Comparison of ENCODE assay signal across 8 cellular contexts in the genomic region with DNA sequence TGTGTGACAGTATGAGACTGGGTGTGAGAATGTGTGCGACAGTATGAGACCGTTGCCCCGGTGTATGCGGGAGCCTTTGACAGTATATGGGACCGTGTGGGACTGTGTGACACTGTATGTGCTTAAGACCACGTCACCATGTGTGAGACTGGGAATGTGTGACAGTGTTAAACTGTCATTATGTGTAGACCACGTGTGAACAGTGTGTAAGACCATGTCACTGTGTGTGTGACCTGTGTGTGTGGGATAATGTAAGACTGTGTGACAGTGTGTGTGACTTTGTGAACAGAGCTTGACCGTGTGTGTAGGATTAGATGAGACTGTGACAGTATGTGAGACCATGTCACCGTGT. TPM values are rescaled to one million over a fixed set of nuclear protein-coding genes. Genes with fewer than 3 reads are reported as not detected.
DNase-seq lines count a peak whose midpoint lies in the region; FAIRE-seq and TF ChIP-seq lines count a peak whose summit lies in the region.

No MANE protein-coding gene starts in this region.

- H3K27ac Mint-ChIP-seq in activated naive CD4-positive, alpha-beta T cell treated with anti-CD3 and anti-CD28 coated beads for 36 hours, result peak overlapping the region; percentile 71
- H3K27ac Mint-ChIP-seq in activated T-helper 1 cell treated with anti-CD3 and anti-CD28 coated beads, Interleukin-12 subunit alpha, Interleukin-12 subunit beta, Interleukin-2, Interleukin-4 antibody, amounts not matched to agents 30 ng/mL and 10 ng/mL and 1 ng/mL, durations not matched to agents 14 hours and 24 hours and 36 hours, result peak overlapping the region; percentile 81

- H3K36me3 ChIP-seq in kidney (ENCODE audit: control insufficient read depth in 1 of 2, insufficient read depth in 2 of 2, low read length in 2 of 2), result peaks cover 14 to 26% of the 10 kb centered on the region in 2 donors
- peaks cover 31 to 52% (median 38%) of the 10 kb centered on the region in 3 donors for H3K36me3 ChIP-seq in tibial artery

- H3K27ac ChIP-seq in kidney (ENCODE audit: low read depth in 2 of 2, low read length in 2 of 2), result no peak overlapping the region
- H3K27ac ChIP-seq in tibial artery, result peak overlapping the region in 1 of 2 donors; percentile 95

- no peaks in the 10 kb centered on the region for H3K27me3 Mint-ChIP-seq in activated naive CD4-positive, alpha-beta T cell treated with anti-CD3 and anti-CD28 coated beads for 36 hours (ENCODE audit: low read depth)
- no peaks in the 10 kb centered on the region for H3K27me3 Mint-ChIP-seq in activated T-helper 1 cell treated with anti-CD3 and anti-CD28 coated beads, Interleukin-12 subunit alpha, Interleukin-12 subunit beta, Interleukin-2, Interleukin-4 antibody, amounts not matched to agents 30 ng/mL and 10 ng/mL and 1 ng/mL, durations not matched to agents 14 hours and 24 hours and 36 hours (ENCODE audit: insufficient read depth)

- TF ChIP-seq CTCF in kidney (IDR thresholded peaks at IDR 0.05; ENCODE audit: borderline replicate concordance, extremely low read depth, insufficient read depth) (no peak), tibial artery (IDR thresholded peaks at IDR 0.05) (no peak)

- peak overlapping the region; percentile 77 to 87 for H3K9ac ChIP-seq in kidney (ENCODE audit: low read length in 2 of 2)

- H3K9me3 ChIP-seq in kidney (ENCODE audit: control insufficient read depth in 1 of 2, low read length in 2 of 2), result peaks cover 16 to 24% of the 10 kb centered on the region in 2 donors
- peaks cover 5 to 55% (median 16%) of the 10 kb centered on the region in 3 donors for H3K9me3 ChIP-seq in tibial artery

- H3K4me1 ChIP-seq in kidney (ENCODE audit: control insufficient read depth in 1 of 2, insufficient read depth in 1 of 2, low read depth in 1 of 2, low read length in 2 of 2), result peaks cover 13 to 20% of the 10 kb centered on the region in 2 donors
- H3K4me1 ChIP-seq in tibial artery, result peaks cover 0 to 15% (median 9%) of the 10 kb centered on the region in 4 donors

- peak overlapping the region; percentile 85 for H3K4me3 Mint-ChIP-seq in activated naive CD4-positive, alpha-beta T cell treated with anti-CD3 and anti-CD28 coated beads for 36 hours
- peak overlapping the region; percentile 93 for H3K4me3 Mint-ChIP-seq in activated T-helper 1 cell treated with anti-CD3 and anti-CD28 coated beads, Interleukin-12 subunit alpha, Interleukin-12 subunit beta, Interleukin-2, Interleukin-4 antibody, amounts not matched to agents 30 ng/mL and 10 ng/mL and 1 ng/mL, durations not matched to agents 14 hours and 24 hours and 36 hours

- no peaks in the 10 kb centered on the region for H3K27me3 ChIP-seq in tibial artery

- H3K36me3 Mint-ChIP-seq in activated naive CD4-positive, alpha-beta T cell treated with anti-CD3 and anti-CD28 coated beads for 36 hours (ENCODE audit: low read depth), result peaks cover 73% of the 10 kb centered on the region
- H3K36me3 Mint-ChIP-seq in activated T-helper 1 cell treated with anti-CD3 and anti-CD28 coated beads, Interleukin-12 subunit alpha, Interleukin-12 subunit beta, Interleukin-2, Interleukin-4 antibody, amounts not matched to agents 30 ng/mL and 10 ng/mL and 1 ng/mL, durations not matched to agents 14 hours and 24 hours and 36 hours (ENCODE audit: low read depth), result peaks cover 36% of the 10 kb centered on the region

- DNase-seq in activated naive CD4-positive, alpha-beta T cell treated with anti-CD3 and anti-CD28 coated beads for 36 hours, result peak; percentile 10
- no peak for DNase-seq in activated naive CD4-positive, alpha-beta T cell treated with anti-CD3 and anti-CD28 coated beads, Interleukin-2, amount 50 U/mL, for 16 hours
- no peak for DNase-seq in activated T-helper 1 cell treated with anti-CD3 and anti-CD28 coated beads, Interleukin-12 subunit alpha, Interleukin-12 subunit beta, Interleukin-2, Interleukin-4 antibody, amounts not matched to agents 30 ng/mL and 10 ng/mL and 1 ng/mL, durations not matched to agents 14 hours and 24 hours and 36 hours (ENCODE audit: low spot score)
- DNase-seq in kidney (no peak), tibial artery (no peak), H4 (ENCODE audit: low spot score) (no peak), posterior cingulate gyrus (no peak)
- no peak for DNase-seq in stimulated activated CD8-positive, alpha-beta memory T cell treated with anti-CD3 and anti-CD28 coated beads, Interleukin-4, amount 100 ng/mL, for 48 hours

- intact Hi-C loops in activated naive CD4-positive, alpha-beta T cell treated with anti-CD3 and anti-CD28 coated beads for 36 hours (cut with micrococcal nuclease), result loop anchor here (5.0 to 10.0 kb wide), 2 partner anchors 160 to 1073 kb away; partner anchors contain the start of genes ZNF470 and ZNF772
- intact Hi-C loops in activated T-helper 1 cell treated with anti-CD3 and anti-CD28 coated beads, Interleukin-12 subunit alpha, Interleukin-12 subunit beta, Interleukin-2, Interleukin-4 antibody, amounts not matched to agents 30 ng/mL and 10 ng/mL and 1 ng/mL, durations not matched to agents 14 hours and 24 hours and 36 hours (cut with micrococcal nuclease), result loop anchor here (1.0 to 5.0 kb wide), 7 partner anchors 11 to 282 kb away; partner anchors contain the start of genes ZFP28, ZNF444, ZNF470 and ZNF582
- intact Hi-C loops in kidney (cut with DNase I) (no loop called here), tibial artery (cut with DNase I; ENCODE audit: low total_unique reads) (loop anchor here (5.0 kb wide), 1 partner anchor 1788 kb away; no protein-coding TSS in a partner anchor), posterior cingulate gyrus (cut with DNase I) (no loop called here)

- peak overlapping the region; percentile 96 to 99 for H3K4me3 ChIP-seq in kidney (ENCODE audit: low read length in 2 of 2)
- H3K4me3 ChIP-seq in tibial artery, result peak overlapping the region; percentile 63 to 70

- peaks cover 61% of the 10 kb centered on the region for H3K9me3 Mint-ChIP-seq in activated naive CD4-positive, alpha-beta T cell treated with anti-CD3 and anti-CD28 coated beads for 36 hours
- peaks cover 77% of the 10 kb centered on the region for H3K9me3 Mint-ChIP-seq in activated T-helper 1 cell treated with anti-CD3 and anti-CD28 coated beads, Interleukin-12 subunit alpha, Interleukin-12 subunit beta, Interleukin-2, Interleukin-4 antibody, amounts not matched to agents 30 ng/mL and 10 ng/mL and 1 ng/mL, durations not matched to agents 14 hours and 24 hours and 36 hours

- H3K4me1 Mint-ChIP-seq in activated naive CD4-positive, alpha-beta T cell treated with anti-CD3 and anti-CD28 coated beads for 36 hours (ENCODE audit: low read depth), result peaks cover 32% of the 10 kb centered on the region
- H3K4me1 Mint-ChIP-seq in activated T-helper 1 cell treated with anti-CD3 and anti-CD28 coated beads, Interleukin-12 subunit alpha, Interleukin-12 subunit beta, Interleukin-2, Interleukin-4 antibody, amounts not matched to agents 30 ng/mL and 10 ng/mL and 1 ng/mL, durations not matched to agents 14 hours and 24 hours and 36 hours (ENCODE audit: low read depth), result peaks cover 23% of the 10 kb centered on the region

- CTCF ChIA-PET in activated naive CD4-positive, alpha-beta T cell treated with anti-CD3 and anti-CD28 coated beads for 36 hours (lab: Charles Lee), result no interaction called here

- FAIRE-seq in kidney (lab: Jason Lieb, UNC), result no peak

RNA-seq across cellular contexts. Expression of gene ZNF583, which starts 0.5 kb away (rescaled TPM):
- 1 to 10 TPM in 1 of 2 experiments, under 1 TPM in 1; 0.55 to 1.2 TPM for total RNA-seq in activated naive CD4-positive, alpha-beta T cell treated with anti-CD3 and anti-CD28 coated beads for 36 hours
- total RNA-seq in activated T-helper 1 cell treated with anti-CD3 and anti-CD28 coated beads, Interleukin-12 subunit alpha, Interleukin-12 subunit beta, Interleukin-2, Interleukin-4 antibody, amounts not matched to agents 30 ng/mL and 10 ng/mL and 1 ng/mL, durations not matched to agents 14 hours and 24 hours and 36 hours, result 1.4 and 2.1 TPM in 2 replicates
- 7.2 TPM for total RNA-seq in kidney
- polyA plus RNA-seq in kidney (ENCODE audit: insufficient read depth, low read depth, low replicate concordance), result 2.5 TPM
- 10.6 and 12.4 TPM in 2 replicates for total RNA-seq in H4 (2014; rRNA removed; shearing (Covaris generic))

RNA-seq across cellular contexts. Expression of gene ZNF582, which starts 11.3 kb away (rescaled TPM):
- 1 to 10 TPM; 1.1 to 2.2 TPM for total RNA-seq in activated naive CD4-positive, alpha-beta T cell treated with anti-CD3 and anti-CD28 coated beads for 36 hours
- total RNA-seq in activated T-helper 1 cell treated with anti-CD3 and anti-CD28 coated beads, Interleukin-12 subunit alpha, Interleukin-12 subunit beta, Interleukin-2, Interleukin-4 antibody, amounts not matched to agents 30 ng/mL and 10 ng/mL and 1 ng/mL, durations not matched to agents 14 hours and 24 hours and 36 hours, result 1.2 and 1.3 TPM in 2 replicates
- 5.0 TPM for total RNA-seq in kidney
- 3.8 TPM for polyA plus RNA-seq in kidney (ENCODE audit: insufficient read depth, low read depth, low replicate concordance)
- 6.8 and 8.8 TPM in 2 replicates for total RNA-seq in H4 (2014; rRNA removed; shearing (Covaris generic))

Comparison
In these comparisons a context has a peak if more than half of its experiments do, and no peak if none do; other contexts are left out.
1. intact Hi-C loops: an anchor here in activated naive CD4-positive, alpha-beta T cell treated with anti-CD3 and anti-CD28 coated beads for 36 hours (5.0 to 10.0 kb wide), activated T-helper 1 cell treated with anti-CD3 and anti-CD28 coated beads, Interleukin-12 subunit alpha, Interleukin-12 subunit beta, Interleukin-2, Interleukin-4 antibody, amounts not matched to agents 30 ng/mL and 10 ng/mL and 1 ng/mL, durations not matched to agents 14 hours and 24 hours and 36 hours (1.0 to 5.0 kb wide) and tibial artery (5.0 kb wide); none called in kidney and posterior cingulate gyrus.